Comparison of ENCODE assay signal across 33 cellular contexts in the genomic region with DNA sequence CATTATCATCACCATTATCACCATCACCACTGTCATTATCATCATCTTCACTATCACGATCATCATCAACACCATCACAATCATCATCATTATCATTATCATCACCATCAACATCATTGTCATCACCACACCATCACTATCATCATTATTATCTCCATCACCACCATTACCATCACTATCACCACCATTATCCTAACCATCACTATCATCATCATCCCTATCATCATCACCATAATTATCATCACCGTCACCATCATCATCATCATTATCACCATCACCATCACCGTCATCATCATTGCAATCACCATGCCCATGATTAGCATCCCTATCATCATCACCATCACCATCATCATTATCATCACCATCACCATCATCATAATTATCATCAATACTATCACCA.
"Had no signal": no experiment of that assay in that cellular context is flagged by ENCODE, and none has a peak within 500 bp of the region (broad histone marks: within the 10 kb centered on the region; RNA-seq: fewer than 3 reads in every experiment).

No MANE protein-coding gene starts in this region.

- H3K36me3 ChIP-seq: adrenal gland, brain microvascular endothelial cell, breast epithelium had no signal

- H3K27me3 ChIP-seq: adrenal gland, body of pancreas, brain microvascular endothelial cell had no signal

- DNase-seq: activated B cell treated with CpG ODN at 0.5 μM for 24 hours; activated CD4-positive, alpha-beta memory T cell treated with anti-CD3 and anti-CD28 coated beads for 36 hours; activated CD4-positive, alpha-beta T cell treated with anti-CD3 and anti-CD28 coated beads for 4 hours; activated CD4-positive, alpha-beta T cell treated with anti-CD3 and anti-CD28 coated beads, Interleukin-2, amount 10 ng/mL, durations not matched to agents 24 days and 14 days; activated CD4-positive, alpha-beta T cell treated with anti-CD3 and anti-CD28 coated beads, Interleukin-2, amount 50 U/mL, for 1 hour; activated CD4-positive, alpha-beta T cell treated with anti-CD3 and anti-CD28 coated beads, Interleukin-2, amount 50 U/mL, for 4 hours; activated CD4-positive, CD25-positive, alpha-beta regulatory T cell treated with anti-CD3 and anti-CD28 coated beads, Interleukin-2, amount 50 U/mL, for 72 hours; activated CD8-positive, alpha-beta memory T cell treated with anti-CD3 and anti-CD28 coated beads, Interleukin-2, amount 50 U/mL, for 4 hours; activated CD8-positive, alpha-beta T cell treated with anti-CD3 and anti-CD28 coated beads for 36 hours; activated effector memory CD4-positive, alpha-beta T cell treated with anti-CD3 and anti-CD28 coated beads, Interleukin-2, amount 50 U/mL, for 16 hours; activated gamma-delta T cell treated with Interleukin-2 at 50 U/mL for 16 hours; activated naive CD4-positive, alpha-beta T cell; activated naive CD4-positive, alpha-beta T cell treated with anti-CD3 and anti-CD28 coated beads for 36 hours; activated naive CD4-positive, alpha-beta T cell treated with anti-CD3 and anti-CD28 coated beads, Interleukin-2, amount 50 U/mL, for 16 hours; activated naive CD8-positive, alpha-beta T cell treated with anti-CD3 and anti-CD28 coated beads for 36 hours; activated T-cell treated with anti-CD3 and anti-CD28 coated beads for 4 hours; activated T-cell treated with anti-CD3 and anti-CD28 coated beads, Interleukin-2, amount 50 U/mL, for 1 hour; activated T-cell treated with anti-CD3 and anti-CD28 coated beads, Interleukin-2, amount 50 U/mL, for 4 hours; activated T-cell treated with anti-CD3 and anti-CD28 coated beads, Interleukin-2, amount 50 U/mL, for 72 hours; adrenal gland; amniotic stem cell; aorta; body of pancreas; brain microvascular endothelial cell; central memory CD4-positive, alpha-beta T cell; T-helper 2 cell; T-helper 9 cell had no signal

- ATAC-seq: activated CD8-positive, alpha-beta T cell treated with anti-CD3 and anti-CD28 coated beads for 36 hours; activated naive CD4-positive, alpha-beta T cell treated with anti-CD3 and anti-CD28 coated beads, Interleukin-2, amount 50 U/mL, for 72 hours; activated T-cell treated with anti-CD3 and anti-CD28 coated beads, Interleukin-2, amount 50 U/mL, for 4 hours; activated T-cell treated with anti-CD3 and anti-CD28 coated beads, Interleukin-2, amount 50 U/mL, for 72 hours; activated T-helper 17 cell treated with anti-CD3 and anti-CD28 coated beads, Interleukin-2, amount 50 U/mL, for 72 hours; body of pancreas had no signal

- FAIRE-seq: astrocyte, TTC549 had no signal

- H3K4me3 ChIP-seq: adrenal gland, body of pancreas, breast epithelium had no signal

- H3K27ac ChIP-seq: adrenal gland, body of pancreas, brain microvascular endothelial cell, breast epithelium, VCaP had no signal

- H3K9me3 ChIP-seq: adrenal gland, body of pancreas, breast epithelium had no signal

- H3K4me1 ChIP-seq: adrenal gland, breast epithelium had no signal
